Comparison of ENCODE assay signal across 8 cellular contexts in genomic region chr12:69239286-69239921, GRCh38. TPM values are rescaled to one million over a fixed set of nuclear protein-coding genes. Genes with fewer than 3 reads are reported as not detected.
DNase-seq lines count a peak whose midpoint lies in the region; ATAC-seq and TF ChIP-seq lines count a peak whose summit lies in the region.

A gene with protein sequence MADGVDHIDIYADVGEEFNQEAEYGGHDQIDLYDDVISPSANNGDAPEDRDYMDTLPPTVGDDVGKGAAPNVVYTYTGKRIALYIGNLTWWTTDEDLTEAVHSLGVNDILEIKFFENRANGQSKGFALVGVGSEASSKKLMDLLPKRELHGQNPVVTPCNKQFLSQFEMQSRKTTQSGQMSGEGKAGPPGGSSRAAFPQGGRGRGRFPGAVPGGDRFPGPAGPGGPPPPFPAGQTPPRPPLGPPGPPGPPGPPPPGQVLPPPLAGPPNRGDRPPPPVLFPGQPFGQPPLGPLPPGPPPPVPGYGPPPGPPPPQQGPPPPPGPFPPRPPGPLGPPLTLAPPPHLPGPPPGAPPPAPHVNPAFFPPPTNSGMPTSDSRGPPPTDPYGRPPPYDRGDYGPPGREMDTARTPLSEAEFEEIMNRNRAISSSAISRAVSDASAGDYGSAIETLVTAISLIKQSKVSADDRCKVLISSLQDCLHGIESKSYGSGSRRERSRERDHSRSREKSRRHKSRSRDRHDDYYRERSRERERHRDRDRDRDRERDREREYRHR (plus strand): TSS chr12:69239569. CDS start chr12:69239647, 78 bp downstream.

- H3K9me3 Mint-ChIP-seq in activated naive CD8-positive, alpha-beta T cell treated with anti-CD3 and anti-CD28 coated beads, Interleukin-2, amount 10 ng/mL, durations not matched to agents 7 days and 5 days: no peaks in the 10 kb centered on the region

- peak within 1 kb of the TSS; percentile 79 for H3K4me3 ChIP-seq in GM12875 (ENCODE audit: low read depth, low read length)
- peak within 1 kb of the TSS; percentile 90 for H3K4me3 ChIP-seq in SU-DHL-6 (ENCODE audit: insufficient read depth, low read length, poor library complexity, severe bottlenecking)
- peak within 1 kb of the TSS; percentile 87 for H3K4me3 ChIP-seq in ovary
- H3K4me3 ChIP-seq in thymus (ENCODE audit: low read length): peak within 1 kb of the TSS; percentile 64

- intact Hi-C loops in head of caudate nucleus (cut with DNase I): no loop called here
- intact Hi-C loops in ovary (cut with DNase I): no loop called here

- peak; percentile 92 for ATAC-seq in HG02763 (IDR thresholded peaks at IDR 0.05; ENCODE audit: unreplicated experiment)
- peak; percentile 91 for ATAC-seq in activated naive CD8-positive, alpha-beta T cell treated with anti-CD3 and anti-CD28 coated beads, Interleukin-2, amount 10 ng/mL, durations not matched to agents 7 days and 5 days (ENCODE audit: low read depth)

- H3K79me2 ChIP-seq in SU-DHL-6 (ENCODE audit: insufficient read depth, low read length): peaks cover 46% of the 10 kb centered on the region

- H3K4me1 ChIP-seq in ovary (ENCODE audit: insufficient read depth): peaks cover 11% of the 10 kb centered on the region
- H3K4me1 ChIP-seq in thymus (ENCODE audit: control insufficient read depth, insufficient read depth, low read length): peaks cover 13% of the 10 kb centered on the region

- H3K9ac ChIP-seq in SU-DHL-6 (ENCODE audit: low read length): peak within 1 kb of the TSS; percentile 94

- POLR2A ChIA-PET in activated naive CD8-positive, alpha-beta T cell treated with anti-CD3 and anti-CD28 coated beads, Interleukin-2, amount 10 ng/mL, durations not matched to agents 7 days and 5 days (lab: Charles Lee): interaction anchor here (0.7 to 2.7 kb wide), 9 partner anchors 14 to 370 kb away, joined by 3 to 14 read pairs (median 3); no protein-coding TSS in a partner anchor

- peaks cover 6% of the 10 kb centered on the region; the same call in 1 of the 2 replicates for H3K36me3 ChIP-seq in SU-DHL-6 (ENCODE audit: low read length)
- no peaks in the 10 kb centered on the region for H3K36me3 ChIP-seq in ovary
- H3K36me3 ChIP-seq in thymus (ENCODE audit: control insufficient read depth, insufficient read depth): no peaks in the 10 kb centered on the region

- no peak for TF ChIP-seq CTCF in GM12875 (IDR thresholded peaks at IDR 0.05; ENCODE audit: borderline replicate concordance, insufficient read depth, low read depth, low read length)
- no peak for TF ChIP-seq CTCF in SU-DHL-6 (IDR thresholded peaks at IDR 0.05; ENCODE audit: insufficient read depth, low read length, poor library complexity, severe bottlenecking)
- no peak for TF ChIP-seq CTCF in ovary (IDR thresholded peaks at IDR 0.05)

- peak within 1 kb of the TSS; percentile 97 for H2AFZ ChIP-seq in SU-DHL-6 (ENCODE audit: low read depth, low read length, severe bottlenecking)

- peak within 1 kb of the TSS; percentile 99 for H3K27ac Mint-ChIP-seq in activated naive CD8-positive, alpha-beta T cell treated with anti-CD3 and anti-CD28 coated beads, Interleukin-2, amount 10 ng/mL, durations not matched to agents 7 days and 5 days

- peak within 1 kb of the TSS; percentile 97 for H3K4me3 Mint-ChIP-seq in activated naive CD8-positive, alpha-beta T cell treated with anti-CD3 and anti-CD28 coated beads, Interleukin-2, amount 10 ng/mL, durations not matched to agents 7 days and 5 days

- H3K27me3 ChIP-seq in SU-DHL-6 (ENCODE audit: low read length) (no peaks in the 10 kb centered on the region), ovary (no peaks in the 10 kb centered on the region), thymus (ENCODE audit: control insufficient read depth, insufficient read depth) (no peaks in the 10 kb centered on the region)

- WGBS in ovary, 3 donors: 0 to 1% (median 0%) methylated on average over 30 to 78 of the region's 78 CpGs
- under 1% methylated on average over 78 of the region's 78 CpGs for WGBS in thymus

- peak; percentile 97 to 98 (median 98) for DNase-seq in NCI-H1417 (lab: John Stamatoyannopoulos, UW)
- DNase-seq in activated naive CD8-positive, alpha-beta T cell treated with anti-CD3 and anti-CD28 coated beads, Interleukin-2, amount 10 ng/mL, durations not matched to agents 7 days and 5 days: peak; percentile 98
- DNase-seq in head of caudate nucleus: peak; percentile 86 to 99 (median 97)
- peak; percentile 96 to 98 (median 97) for DNase-seq in ovary

- peaks cover 39% of the 10 kb centered on the region for H3K4me1 Mint-ChIP-seq in activated naive CD8-positive, alpha-beta T cell treated with anti-CD3 and anti-CD28 coated beads, Interleukin-2, amount 10 ng/mL, durations not matched to agents 7 days and 5 days

- H3K27ac ChIP-seq in SU-DHL-6 (ENCODE audit: low read depth, low read length): peak within 1 kb of the TSS; percentile 62
- peak within 1 kb of the TSS; percentile 88 to 94 for H3K27ac ChIP-seq in ovary
- peak within 1 kb of the TSS; percentile 94 for H3K27ac ChIP-seq in thymus (ENCODE audit: low read depth)

- peaks cover 4% of the 10 kb centered on the region for H3K36me3 Mint-ChIP-seq in activated naive CD8-positive, alpha-beta T cell treated with anti-CD3 and anti-CD28 coated beads, Interleukin-2, amount 10 ng/mL, durations not matched to agents 7 days and 5 days

- TF ChIP-seq POLR2A in ovary (IDR thresholded peaks at IDR 0.05): peak; percentile 97

- no peak for TF ChIP-seq EP300 in ovary (IDR thresholded peaks at IDR 0.05)

- H3K27me3 Mint-ChIP-seq in activated naive CD8-positive, alpha-beta T cell treated with anti-CD3 and anti-CD28 coated beads, Interleukin-2, amount 10 ng/mL, durations not matched to agents 7 days and 5 days: no peaks in the 10 kb centered on the region

- H3K9me3 ChIP-seq in SU-DHL-6 (ENCODE audit: insufficient read depth, low read length) (no peaks in the 10 kb centered on the region), ovary (no peaks in the 10 kb centered on the region), thymus (ENCODE audit: control insufficient read depth) (no peaks in the 10 kb centered on the region)

- H4K20me1 ChIP-seq in SU-DHL-6 (ENCODE audit: low read depth, low read length): peaks cover 22% of the 10 kb centered on the region

- H3K4me2 ChIP-seq in SU-DHL-6 (ENCODE audit: low read depth, low read length, poor library complexity, severe bottlenecking): peak within 1 kb of the TSS; percentile 98

- H3F3A ChIP-seq in SU-DHL-6 (ENCODE audit: insufficient read depth): 0 out of 2 replicates have a peak, but pooled peaks cover 3% of the 10 kb centered on the region

- H3K9me2 ChIP-seq in SU-DHL-6 (replicated peaks; ENCODE audit: insufficient read depth, low read length): no peaks in the 10 kb centered on the region

RNA-seq across cellular contexts. Expression of the gene that starts here (rescaled TPM):
- 100 to 1,000 TPM; 104 to 107 TPM for total RNA-seq in activated naive CD8-positive, alpha-beta T cell treated with anti-CD3 and anti-CD28 coated beads, Interleukin-2, amount 10 ng/mL, durations not matched to agents 7 days and 5 days
- 10 to 100 TPM; 46.2 to 98.0 (median 74.2) TPM for total RNA-seq in ovary
- polyA plus RNA-seq in ovary: 10 to 100 TPM; 24.7 to 42.0 TPM
- 25.5 TPM for polyA plus RNA-seq in thymus

Comparison
In these comparisons a context has a peak if more than half of its experiments do, and no peak if none do; other contexts are left out.
1. Peak in every context shown above with its lines: DNase-seq, ATAC-seq, H3K4me3 ChIP-seq and H3K27ac ChIP-seq.